ENCODE assay signal across 9 cellular contexts in genomic region chr10:23994459-23995046, GRCh38.
DNase-seq lines count a peak whose midpoint lies in the region; ATAC-seq and TF ChIP-seq lines count a peak whose summit lies in the region.
"Had no signal": no experiment of that assay in that cellular context is flagged by ENCODE, and none has a peak within 500 bp of the region (broad histone marks: within the 10 kb centered on the region; RNA-seq: fewer than 3 reads in every experiment).

No MANE protein-coding gene starts in this region.

- H3K27ac Mint-ChIP-seq in activated CD8-positive, alpha-beta T cell treated with anti-CD3 and anti-CD28 coated beads for 36 hours = no peak overlapping the region
- H3K27ac Mint-ChIP-seq: stimulated activated naive CD8-positive, alpha-beta T cell treated with anti-CD3 and anti-CD28 coated beads, Interleukin-15, Interleukin-2, amounts not matched to agents 100 ng/mL and 50 ng/mL, for 24 hours had no signal

- 33 to 47% methylated on average over 6 of the region's 6 CpGs for WGBS in sigmoid colon, 2 donors

- TF ChIP-seq EP300 in sigmoid colon (IDR thresholded peaks at IDR 0.05) = no peak

- POLR2A ChIA-PET in activated CD8-positive, alpha-beta T cell treated with anti-CD3 and anti-CD28 coated beads for 36 hours (lab: Charles Lee) = no interaction called here

- H3K4me1 Mint-ChIP-seq in activated CD8-positive, alpha-beta T cell treated with anti-CD3 and anti-CD28 coated beads for 36 hours (ENCODE audit: low read depth) = no peaks in the 10 kb centered on the region
- H3K4me1 Mint-ChIP-seq: activated naive CD4-positive, alpha-beta T cell treated with anti-CD3 and anti-CD28 coated beads, Interleukin-2, amount 50 U/mL, for 24 hours had no signal

- no peaks in the 10 kb centered on the region for H3K27me3 ChIP-seq in cardiac muscle cell
- no peaks in the 10 kb centered on the region for H3K27me3 ChIP-seq in sigmoid colon

- no peaks in the 10 kb centered on the region for H3K36me3 ChIP-seq in cardiac muscle cell
- H3K36me3 ChIP-seq in sigmoid colon = no peaks in the 10 kb centered on the region

- no peaks in the 10 kb centered on the region for H3K9me3 Mint-ChIP-seq in activated CD8-positive, alpha-beta T cell treated with anti-CD3 and anti-CD28 coated beads for 36 hours
- H3K9me3 Mint-ChIP-seq: activated naive CD4-positive, alpha-beta T cell treated with anti-CD3 and anti-CD28 coated beads, Interleukin-2, amount 50 U/mL, for 24 hours; stimulated activated naive CD8-positive, alpha-beta T cell treated with anti-CD3 and anti-CD28 coated beads, Interleukin-15, Interleukin-2, amounts not matched to agents 100 ng/mL and 50 ng/mL, for 24 hours had no signal

- H3K4me3 Mint-ChIP-seq in activated CD8-positive, alpha-beta T cell treated with anti-CD3 and anti-CD28 coated beads for 36 hours = no peak overlapping the region
- H3K4me3 Mint-ChIP-seq: activated naive CD4-positive, alpha-beta T cell treated with anti-CD3 and anti-CD28 coated beads, Interleukin-2, amount 50 U/mL, for 24 hours; stimulated activated naive CD8-positive, alpha-beta T cell treated with anti-CD3 and anti-CD28 coated beads, Interleukin-15, Interleukin-2, amounts not matched to agents 100 ng/mL and 50 ng/mL, for 24 hours had no signal

- intact Hi-C loops in activated CD8-positive, alpha-beta T cell treated with anti-CD3 and anti-CD28 coated beads for 36 hours (cut with micrococcal nuclease) = loop anchor here (5.0 kb wide), 2 partner anchors 203 to 523 kb away; no protein-coding TSS in a partner anchor
- intact Hi-C loops in sigmoid colon (cut with DNase I) = loop anchor here (1.0 to 5.0 kb wide), 3 partner anchors 202 to 524 kb away; no protein-coding TSS in a partner anchor

- CTCF ChIA-PET in activated CD8-positive, alpha-beta T cell treated with anti-CD3 and anti-CD28 coated beads for 36 hours (lab: Charles Lee) = interaction anchor here (0.5 to 2.0 kb wide), 20 partner anchors 10 to 565 kb away, joined by 3 to 9 read pairs (median 4); no protein-coding TSS in a partner anchor

- H3K4me3 ChIP-seq in LNCaP clone FGC (ENCODE audit: low read depth, low read length) = no peak overlapping the region
- H3K4me3 ChIP-seq in cardiac muscle cell = no peak overlapping the region
- H3K4me3 ChIP-seq in sigmoid colon = no peak overlapping the region

- H3K4me1 ChIP-seq in cardiac muscle cell (ENCODE audit: low read depth) = no peaks in the 10 kb centered on the region
- no peaks in the 10 kb centered on the region for H3K4me1 ChIP-seq in sigmoid colon

- H3K36me3 Mint-ChIP-seq in activated CD8-positive, alpha-beta T cell treated with anti-CD3 and anti-CD28 coated beads for 36 hours (ENCODE audit: low read depth) = no peaks in the 10 kb centered on the region
- H3K36me3 Mint-ChIP-seq: activated naive CD4-positive, alpha-beta T cell treated with anti-CD3 and anti-CD28 coated beads, Interleukin-2, amount 50 U/mL, for 24 hours had no signal

- H3K27ac ChIP-seq in cardiac muscle cell = no peak overlapping the region
- H3K27ac ChIP-seq in sigmoid colon = no peak overlapping the region

- TF ChIP-seq POLR2A in sigmoid colon (IDR thresholded peaks at IDR 0.05) = no peak

- DNase-seq in ELR (ENCODE audit: low read depth) = peak; percentile 58
- peak; percentile 46 for DNase-seq in LNCaP clone FGC (ENCODE audit: low read depth)
- DNase-seq in activated CD8-positive, alpha-beta T cell treated with anti-CD3 and anti-CD28 coated beads for 36 hours = peak; percentile 62
- peak; percentile 69 to 78 for DNase-seq in cardiac muscle cell (ENCODE audit: low read depth in 1 of 2, low spot score in 1 of 2)
- no peak for DNase-seq in sigmoid colon
- no peak for DNase-seq in occipital lobe (lab: John Stamatoyannopoulos, UW)

- H3K9me3 ChIP-seq in cardiac muscle cell (ENCODE audit: low read depth) = no peaks in the 10 kb centered on the region
- H3K9me3 ChIP-seq in sigmoid colon = no peaks in the 10 kb centered on the region

- H3K27me3 Mint-ChIP-seq in activated CD8-positive, alpha-beta T cell treated with anti-CD3 and anti-CD28 coated beads for 36 hours = peaks cover 6% of the 10 kb centered on the region
- H3K27me3 Mint-ChIP-seq: stimulated activated naive CD8-positive, alpha-beta T cell treated with anti-CD3 and anti-CD28 coated beads, Interleukin-15, Interleukin-2, amounts not matched to agents 100 ng/mL and 50 ng/mL, for 24 hours had no signal

- TF ChIP-seq CTCF in LNCaP clone FGC (IDR thresholded peaks at IDR 0.05; ENCODE audit: control insufficient read depth, extremely low read depth, insufficient read depth) = peak; percentile 84
- peak; percentile 70 for TF ChIP-seq CTCF in activated CD8-positive, alpha-beta T cell treated with anti-CD3 and anti-CD28 coated beads for 36 hours (IDR thresholded peaks at IDR 0.05)
- peak; percentile 87 for TF ChIP-seq CTCF in cardiac muscle cell (IDR thresholded peaks at IDR 0.05; ENCODE audit: low read depth, low read length)
- peak; percentile 26 to 82 (median 70) for TF ChIP-seq CTCF in sigmoid colon (IDR thresholded peaks at IDR 0.05)

- peak; percentile 79 for ATAC-seq in GM19467 (IDR thresholded peaks at IDR 0.05; ENCODE audit: unreplicated experiment)
- no peak for ATAC-seq in activated CD8-positive, alpha-beta T cell treated with anti-CD3 and anti-CD28 coated beads for 36 hours

Comparison
In these comparisons a context has a peak if more than half of its experiments do, and no peak if none do; other contexts are left out.
1. DNase-seq: peak in ELR (single experiment), LNCaP clone FGC (single experiment), activated CD8-positive, alpha-beta T cell treated with anti-CD3 and anti-CD28 coated beads for 36 hours (single experiment) and cardiac muscle cell (2 of 2); none in sigmoid colon (single experiment) and occipital lobe (single experiment).
2. Peak in every context shown above with its lines, with median percentiles within 50 percentile points of each other: CTCF ChIP-seq.